ENCODE assay signal across 7 cellular contexts in genomic region chr13:18959229-18959628, GRCh38.
"Had no signal": no experiment of that assay in that cellular context is flagged by ENCODE, and none has a peak within 500 bp of the region (broad histone marks: within the 10 kb centered on the region; RNA-seq: fewer than 3 reads in every experiment).

No MANE protein-coding gene starts in this region.

- H3K36me3 ChIP-seq: HAP-1 had no signal

- ATAC-seq: GM23338, HCT116, K562 had no signal

- H3K4me2 ChIP-seq: GM23338 had no signal

- H2AFZ ChIP-seq: GM23338 had no signal

- H3K4me3 ChIP-seq: GM23338, HAP-1, K562 had no signal

- H3K4me1 ChIP-seq: HAP-1 had no signal

- DNase-seq: HFFc6, IMR-90, KG1 had no signal
